ENCODE assay signal across 16 cellular contexts in genomic region chr2:62112192-62112591, GRCh38.
DNase-seq lines count a peak whose midpoint lies in the region; ATAC-seq and TF ChIP-seq lines count a peak whose summit lies in the region.
"Had no signal": no experiment of that assay in that cellular context is flagged by ENCODE, and none has a peak within 500 bp of the region (broad histone marks: within the 10 kb centered on the region; RNA-seq: fewer than 3 reads in every experiment).

No MANE protein-coding gene starts in this region.

- no peaks in the 10 kb centered on the region for H3K27me3 ChIP-seq in adipocyte (replicated peaks; ENCODE audit: control insufficient read depth, insufficient read depth, low read length)
- H3K27me3 ChIP-seq in foreskin keratinocyte, result no peaks in the 10 kb centered on the region
- no peaks in the 10 kb centered on the region for H3K27me3 ChIP-seq in esophagus squamous epithelium
- H3K27me3 ChIP-seq: neutrophil had no signal

- H3K9me3 ChIP-seq in adipocyte (ENCODE audit: control insufficient read depth, low read length) (no peaks in the 10 kb centered on the region), esophagus squamous epithelium (no peaks in the 10 kb centered on the region)
- H3K9me3 ChIP-seq: neutrophil had no signal

- WGBS in esophagus squamous epithelium, 2 donors, result 21 to 25% methylated on average over 2 of the region's 2 CpGs

- ATAC-seq in foreskin keratinocyte (no peak), sciatic nerve (peak; percentile 94)
- ATAC-seq: left colon had no signal

- peak overlapping the region; percentile 8 for H3K9ac ChIP-seq in adipocyte (ENCODE audit: low read length)

- H3K4me1 ChIP-seq in adipocyte (ENCODE audit: control insufficient read depth, insufficient read depth, low read length) (peaks cover 10% of the 10 kb centered on the region), foreskin keratinocyte (peaks cover 10% of the 10 kb centered on the region), esophagus squamous epithelium (peaks cover 0 to 16% (median 0%) of the 10 kb centered on the region in 3 donors)

- DNase-seq in G401 (ENCODE audit: low spot score) (peak; percentile 4), adipocyte (ENCODE audit: low read depth) (peak; percentile 40), foreskin keratinocyte (peak; percentile 15 to 38), sciatic nerve (ENCODE audit: low spot score) (no peak), NCI-H128 (lab: John Stamatoyannopoulos, UW; ENCODE audit: unreplicated experiment) (no peak), esophagus squamous epithelium (lab: John Stamatoyannopoulos, UW) (no peak), AG08396 (ENCODE audit: low spot score) (no peak)
- DNase-seq in activated effector memory CD4-positive, alpha-beta T cell treated with Interleukin-2 at 50 U/mL for 16 hours, result no peak
- DNase-seq: activated CD4-positive, alpha-beta memory T cell treated with anti-CD3 and anti-CD28 coated beads, Interleukin-2, amount 10 ng/mL, durations not matched to agents 7 days and 5 days; activated gamma-delta T cell treated with Interleukin-2 at 50 U/mL for 16 hours; C1 segment of cervical spinal cord; left colon; NCI-H226; PC-9; stimulated activated CD4-positive, alpha-beta T cell treated with anti-CD3 and anti-CD28 coated beads, Interleukin-1b, Interleukin-23, amount 100 ng/mL, for 48 hours had no signal

- in situ Hi-C loops in G401 (cut with HindIII; ENCODE audit: low sequenced_read_pairs), result no loop called here

- H3K27ac ChIP-seq in foreskin keratinocyte (peak overlapping the region; percentile 48), esophagus squamous epithelium (peak overlapping the region in 1 of 4 donors; percentile 8)
- H3K27ac ChIP-seq: neutrophil, PC-9 had no signal

- TF ChIP-seq CTCF in foreskin keratinocyte (conservative IDR thresholded peaks at IDR 0.05) (no peak), esophagus squamous epithelium (IDR thresholded peaks at IDR 0.05) (no peak)

- no peak overlapping the region for H3K4me3 ChIP-seq in adipocyte (ENCODE audit: low read length)
- no peak overlapping the region for H3K4me3 ChIP-seq in esophagus squamous epithelium
- H3K4me3 ChIP-seq: PC-9 had no signal

- no peak for TF ChIP-seq POLR2A in esophagus squamous epithelium (IDR thresholded peaks at IDR 0.05)

- H3K36me3 ChIP-seq in adipocyte (ENCODE audit: control insufficient read depth, insufficient read depth, low read length, severe bottlenecking) (no peaks in the 10 kb centered on the region), esophagus squamous epithelium (no peaks in the 10 kb centered on the region)
- H3K36me3 ChIP-seq: neutrophil had no signal

- intact Hi-C loops in sciatic nerve (cut with DNase I) (no loop called here), esophagus squamous epithelium (cut with DNase I) (no loop called here)

Comparison
In these comparisons a context has a peak if more than half of its experiments do, and no peak if none do; other contexts are left out.
1. DNase-seq: peak in G401 (single experiment), adipocyte (single experiment) and foreskin keratinocyte (2 of 2); none in sciatic nerve (single experiment), activated effector memory CD4-positive, alpha-beta T cell treated with Interleukin-2 at 50 U/mL for 16 hours (single experiment), NCI-H128 (single experiment), esophagus squamous epithelium (single experiment) and AG08396 (single experiment).